ENCODE assay signal across 8 cellular contexts in the genomic region with DNA sequence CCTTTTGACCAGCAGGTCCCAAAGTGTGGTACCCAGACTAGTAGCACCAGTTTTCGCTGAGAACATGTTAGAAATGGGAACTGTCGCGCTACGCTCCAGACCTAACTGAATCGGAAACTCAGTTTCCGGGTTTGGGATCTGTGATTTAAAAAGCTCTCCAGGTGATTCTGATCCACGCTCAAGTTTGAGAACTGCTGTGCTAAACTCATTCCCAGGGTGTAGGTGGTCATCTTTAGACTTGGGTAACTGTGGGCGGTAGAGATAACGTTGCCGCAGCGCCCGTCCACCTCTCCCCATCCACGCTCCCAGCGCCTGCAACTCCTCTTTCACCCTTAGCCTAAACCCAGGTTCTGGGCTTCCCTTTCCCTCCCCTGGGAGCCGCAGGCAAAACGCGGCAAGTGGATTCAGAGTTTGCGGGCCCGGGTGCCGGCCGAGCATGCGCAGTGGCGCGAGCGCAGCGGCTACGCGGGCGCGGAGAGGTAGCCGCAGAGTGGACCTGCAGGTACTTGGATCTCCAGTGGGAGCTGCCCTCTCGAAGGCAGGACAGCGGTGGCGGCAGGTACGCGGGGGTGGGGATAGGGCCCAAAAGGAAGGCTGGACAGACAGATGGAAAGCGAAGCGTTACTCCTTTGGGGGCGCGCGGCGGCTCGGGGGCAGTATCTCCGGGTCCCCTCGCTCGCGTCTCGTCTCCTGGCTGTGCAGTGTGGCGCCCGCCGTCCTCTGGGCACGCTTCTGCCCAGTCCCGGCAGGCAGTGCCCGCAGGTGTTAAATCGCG. TPM values are rescaled to one million over a fixed set of nuclear protein-coding genes. Genes with fewer than 3 reads are reported as not detected.
DNase-seq lines count a peak whose midpoint lies in the region; ATAC-seq and TF ChIP-seq lines count a peak whose summit lies in the region.

TSS of gene PLS1 (plus strand) at position 443 of the 775 bp plus-strand sequence. CDS start 67,845 bp downstream, outside the sequence.

- no peak for TF ChIP-seq CTCF in epithelial cell of esophagus (IDR thresholded peaks at IDR 0.05; ENCODE audit: insufficient read depth, low read depth, low read length, missing control alignments)
- TF ChIP-seq CTCF in mucosa of descending colon (IDR thresholded peaks at IDR 0.05): no peak

- DNase-seq in D341Med (ENCODE audit: low spot score): peak; percentile 98
- peak in 75 of 76 experiments; percentile 7 to 91 (median 74) for DNase-seq in HUDEP-2 (lab: John Stamatoyannopoulos, UW; ENCODE audit: unreplicated experiment in 76 of 76)
- peak; percentile 77 for DNase-seq in NT2/D1 (ENCODE audit: low read depth, low spot score)
- DNase-seq in activated CD8-positive, alpha-beta memory T cell treated with anti-CD3 and anti-CD28 coated beads, Interleukin-2, amount 50 U/mL, for 48 hours: peak; percentile 96
- DNase-seq in epithelial cell of esophagus (ENCODE audit: low read depth): peak; percentile 92
- DNase-seq in mucosa of descending colon: peak; percentile 90 to 99 (median 90)
- DNase-seq in stimulated activated CD8-positive, alpha-beta memory T cell treated with anti-CD3 and anti-CD28 coated beads, Interleukin-4, amount 100 ng/mL, for 24 hours (ENCODE audit: low read depth): peak; percentile 77

- H3K36me3 ChIP-seq in NT2/D1 (ENCODE audit: insufficient read depth, insufficient read length, low read length) (no peaks in the 10 kb centered on the region), mucosa of descending colon (ENCODE audit: low read depth) (no peaks in the 10 kb centered on the region)

- H3K9me3 ChIP-seq in NT2/D1 (ENCODE audit: insufficient read depth, low read length) (no peaks in the 10 kb centered on the region), mucosa of descending colon (no peaks in the 10 kb centered on the region)

- peaks cover 16% of the 10 kb centered on the region for H3K27me3 ChIP-seq in NT2/D1 (ENCODE audit: insufficient read depth, insufficient read length)

- ATAC-seq in GM21381 (IDR thresholded peaks at IDR 0.05; ENCODE audit: unreplicated experiment) (peak; percentile 92), mucosa of descending colon (peak; percentile 92)

- intact Hi-C loops in mucosa of descending colon (cut with DNase I, micrococcal nuclease): no loop called here

- H3K4me3 ChIP-seq in NT2/D1 (ENCODE audit: insufficient read length, low read depth) (peak within 1 kb of the TSS; percentile 82), epithelial cell of esophagus (ENCODE audit: low read length) (peak within 1 kb of the TSS; percentile 80), mucosa of descending colon (peak within 1 kb of the TSS; percentile 35)

- peak within 1 kb of the TSS; percentile 79 for H3K9ac ChIP-seq in NT2/D1 (ENCODE audit: insufficient read length, low read depth)

- H3K4me1 ChIP-seq in NT2/D1 (ENCODE audit: insufficient read depth, insufficient read length): no peaks in the 10 kb centered on the region
- H3K4me1 ChIP-seq in mucosa of descending colon (ENCODE audit: low read depth): peaks cover 3% of the 10 kb centered on the region

RNA-seq across cellular contexts. Expression of gene PLS1, which starts in this region (rescaled TPM):
- 100 to 1,000 TPM; 235 to 448 (median 442) TPM for total RNA-seq in mucosa of descending colon

Comparison
In these comparisons a context has a peak if more than half of its experiments do, and no peak if none do; other contexts are left out.
1. Peak in every context shown above with its lines: DNase-seq, ATAC-seq and H3K4me3 ChIP-seq.